ENCODE assay signal across 33 cellular contexts in the genomic region with DNA sequence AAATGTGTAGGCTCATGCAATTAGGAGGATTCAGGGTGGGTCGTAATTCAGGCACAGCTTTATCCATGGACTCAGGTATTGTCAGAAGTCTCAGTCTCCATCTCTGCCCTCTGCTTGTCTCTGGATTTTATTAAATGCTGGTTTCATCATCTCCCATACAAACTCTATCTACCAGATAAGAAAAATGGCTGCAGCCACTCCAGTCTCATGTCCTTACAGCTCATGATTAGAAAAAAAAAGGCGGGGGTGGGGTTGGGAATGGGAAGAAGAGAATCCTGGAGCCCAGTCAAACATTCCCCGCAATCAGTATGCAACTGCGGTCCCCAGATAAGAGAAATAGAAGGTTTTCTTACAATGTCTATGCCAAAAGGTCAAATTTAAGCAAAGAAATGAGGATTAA. TPM values are rescaled to one million over a fixed set of nuclear protein-coding genes. Genes with fewer than 3 reads are reported as not detected.
"Had no signal": no experiment of that assay in that cellular context is flagged by ENCODE, and none has a peak within 500 bp of the region (broad histone marks: within the 10 kb centered on the region; RNA-seq: fewer than 3 reads in every experiment).

No MANE protein-coding gene starts in this region.

- FAIRE-seq: TTC549 had no signal

- H3K4me1 ChIP-seq: ascending aorta, Peyer's patch, SJCRH30 had no signal

- ATAC-seq: activated CD8-positive, alpha-beta T cell treated with anti-CD3 and anti-CD28 coated beads for 36 hours; activated T-cell treated with anti-CD3 and anti-CD28 coated beads, Interleukin-2, amount 50 U/mL, for 72 hours; activated T-helper 17 cell treated with anti-CD3 and anti-CD28 coated beads, Interleukin-2, amount 50 U/mL, for 72 hours; PC-3 had no signal

- H3K9me3 ChIP-seq: ascending aorta, MG63, Peyer's patch, SJCRH30 had no signal

- H3K27me3 ChIP-seq: ascending aorta, MG63, Peyer's patch, SJCRH30 had no signal

- H3K4me3 ChIP-seq: ascending aorta, MG63, Peyer's patch, SJCRH30, SK-N-MC had no signal

- H3K36me3 ChIP-seq: ascending aorta, MG63, Peyer's patch, SJCRH30 had no signal

- DNase-seq: activated CD4-positive, alpha-beta T cell treated with anti-CD3 and anti-CD28 coated beads, Interleukin-2, amount 10 ng/mL, durations not matched to agents 24 days and 14 days; activated CD4-positive, alpha-beta T cell treated with anti-CD3 and anti-CD28 coated beads, Interleukin-2, amount 50 U/mL, for 4 hours; activated CD8-positive, alpha-beta T cell treated with anti-CD3 and anti-CD28 coated beads for 36 hours; activated effector memory CD4-positive, alpha-beta T cell treated with anti-CD3 and anti-CD28 coated beads, Interleukin-2, amount 50 U/mL, for 16 hours; activated naive CD4-positive, alpha-beta T cell; activated naive CD4-positive, alpha-beta T cell treated with anti-CD3 and anti-CD28 coated beads, Interleukin-2, amount 50 U/mL, for 16 hours; activated naive CD8-positive, alpha-beta T cell treated with anti-CD3 and anti-CD28 coated beads for 36 hours; activated T-cell treated with anti-CD3 and anti-CD28 coated beads, Interleukin-2, amount 50 U/mL, for 1 hour; activated T-cell treated with anti-CD3 and anti-CD28 coated beads, Interleukin-2, amount 50 U/mL, for 72 hours; amygdala; caudate nucleus; Kasumi-1; KG1; MG63; NCI-H1048; NCI-H1105 treated with DMSO at 0.1 percent for 48 hours; NCI-H1436; NCI-H1694; NCI-H1930; NCI-H2081 treated with DMSO at 0.1 percent for 48 hours; NCI-H510A; NCI-H526; NCI-H748 treated with DMSO at 0.1 percent for 48 hours; NK-92 treated with Interleukin-12 subunit alpha and Interleukin-12 subunit beta, amount 100 ng/mL, for 24 hours; PC-3; Peyer's patch; RPMI8226; SJCRH30 had no signal

- H3K27ac ChIP-seq: ascending aorta, Peyer's patch, SJCRH30, SK-N-MC had no signal

RNA-seq across cellular contexts. Expression of gene SPINK9, which starts 40.8 kb away (rescaled TPM):
- total RNA-seq: activated CD4-positive, alpha-beta T cell treated with anti-CD3 and anti-CD28 coated beads, Interleukin-2, amount 10 ng/mL, durations not matched to agents 24 days and 14 days; activated CD8-positive, alpha-beta memory T cell treated with anti-CD3 and anti-CD28 coated beads for 36 hours; activated CD8-positive, alpha-beta T cell treated with anti-CD3 and anti-CD28 coated beads for 36 hours; activated naive CD8-positive, alpha-beta T cell treated with anti-CD3 and anti-CD28 coated beads for 36 hours; activated T-cell treated with anti-CD3 and anti-CD28 coated beads, Interleukin-2, amount 50 U/mL, for 72 hours; activated T-helper 17 cell treated with anti-CD3 and anti-CD28 coated beads, Interleukin-2, amount 50 U/mL, for 72 hours; ascending aorta; PC-3; Peyer's patch; SJCRH30 had no signal
